In genomic region chr18:5162111-5162510, GRCh38 we compare ENCODE assay signal across 1 cellular context.
TF ChIP-seq lines count a peak whose summit lies in the region.

No MANE protein-coding gene starts in this region.

TF ChIP-seq in GM23338, 12 proteins besides CTCF, POLR2A, EP300 and RAD21 (continued from another document):
- TF ChIP-seq, protein P1, sequence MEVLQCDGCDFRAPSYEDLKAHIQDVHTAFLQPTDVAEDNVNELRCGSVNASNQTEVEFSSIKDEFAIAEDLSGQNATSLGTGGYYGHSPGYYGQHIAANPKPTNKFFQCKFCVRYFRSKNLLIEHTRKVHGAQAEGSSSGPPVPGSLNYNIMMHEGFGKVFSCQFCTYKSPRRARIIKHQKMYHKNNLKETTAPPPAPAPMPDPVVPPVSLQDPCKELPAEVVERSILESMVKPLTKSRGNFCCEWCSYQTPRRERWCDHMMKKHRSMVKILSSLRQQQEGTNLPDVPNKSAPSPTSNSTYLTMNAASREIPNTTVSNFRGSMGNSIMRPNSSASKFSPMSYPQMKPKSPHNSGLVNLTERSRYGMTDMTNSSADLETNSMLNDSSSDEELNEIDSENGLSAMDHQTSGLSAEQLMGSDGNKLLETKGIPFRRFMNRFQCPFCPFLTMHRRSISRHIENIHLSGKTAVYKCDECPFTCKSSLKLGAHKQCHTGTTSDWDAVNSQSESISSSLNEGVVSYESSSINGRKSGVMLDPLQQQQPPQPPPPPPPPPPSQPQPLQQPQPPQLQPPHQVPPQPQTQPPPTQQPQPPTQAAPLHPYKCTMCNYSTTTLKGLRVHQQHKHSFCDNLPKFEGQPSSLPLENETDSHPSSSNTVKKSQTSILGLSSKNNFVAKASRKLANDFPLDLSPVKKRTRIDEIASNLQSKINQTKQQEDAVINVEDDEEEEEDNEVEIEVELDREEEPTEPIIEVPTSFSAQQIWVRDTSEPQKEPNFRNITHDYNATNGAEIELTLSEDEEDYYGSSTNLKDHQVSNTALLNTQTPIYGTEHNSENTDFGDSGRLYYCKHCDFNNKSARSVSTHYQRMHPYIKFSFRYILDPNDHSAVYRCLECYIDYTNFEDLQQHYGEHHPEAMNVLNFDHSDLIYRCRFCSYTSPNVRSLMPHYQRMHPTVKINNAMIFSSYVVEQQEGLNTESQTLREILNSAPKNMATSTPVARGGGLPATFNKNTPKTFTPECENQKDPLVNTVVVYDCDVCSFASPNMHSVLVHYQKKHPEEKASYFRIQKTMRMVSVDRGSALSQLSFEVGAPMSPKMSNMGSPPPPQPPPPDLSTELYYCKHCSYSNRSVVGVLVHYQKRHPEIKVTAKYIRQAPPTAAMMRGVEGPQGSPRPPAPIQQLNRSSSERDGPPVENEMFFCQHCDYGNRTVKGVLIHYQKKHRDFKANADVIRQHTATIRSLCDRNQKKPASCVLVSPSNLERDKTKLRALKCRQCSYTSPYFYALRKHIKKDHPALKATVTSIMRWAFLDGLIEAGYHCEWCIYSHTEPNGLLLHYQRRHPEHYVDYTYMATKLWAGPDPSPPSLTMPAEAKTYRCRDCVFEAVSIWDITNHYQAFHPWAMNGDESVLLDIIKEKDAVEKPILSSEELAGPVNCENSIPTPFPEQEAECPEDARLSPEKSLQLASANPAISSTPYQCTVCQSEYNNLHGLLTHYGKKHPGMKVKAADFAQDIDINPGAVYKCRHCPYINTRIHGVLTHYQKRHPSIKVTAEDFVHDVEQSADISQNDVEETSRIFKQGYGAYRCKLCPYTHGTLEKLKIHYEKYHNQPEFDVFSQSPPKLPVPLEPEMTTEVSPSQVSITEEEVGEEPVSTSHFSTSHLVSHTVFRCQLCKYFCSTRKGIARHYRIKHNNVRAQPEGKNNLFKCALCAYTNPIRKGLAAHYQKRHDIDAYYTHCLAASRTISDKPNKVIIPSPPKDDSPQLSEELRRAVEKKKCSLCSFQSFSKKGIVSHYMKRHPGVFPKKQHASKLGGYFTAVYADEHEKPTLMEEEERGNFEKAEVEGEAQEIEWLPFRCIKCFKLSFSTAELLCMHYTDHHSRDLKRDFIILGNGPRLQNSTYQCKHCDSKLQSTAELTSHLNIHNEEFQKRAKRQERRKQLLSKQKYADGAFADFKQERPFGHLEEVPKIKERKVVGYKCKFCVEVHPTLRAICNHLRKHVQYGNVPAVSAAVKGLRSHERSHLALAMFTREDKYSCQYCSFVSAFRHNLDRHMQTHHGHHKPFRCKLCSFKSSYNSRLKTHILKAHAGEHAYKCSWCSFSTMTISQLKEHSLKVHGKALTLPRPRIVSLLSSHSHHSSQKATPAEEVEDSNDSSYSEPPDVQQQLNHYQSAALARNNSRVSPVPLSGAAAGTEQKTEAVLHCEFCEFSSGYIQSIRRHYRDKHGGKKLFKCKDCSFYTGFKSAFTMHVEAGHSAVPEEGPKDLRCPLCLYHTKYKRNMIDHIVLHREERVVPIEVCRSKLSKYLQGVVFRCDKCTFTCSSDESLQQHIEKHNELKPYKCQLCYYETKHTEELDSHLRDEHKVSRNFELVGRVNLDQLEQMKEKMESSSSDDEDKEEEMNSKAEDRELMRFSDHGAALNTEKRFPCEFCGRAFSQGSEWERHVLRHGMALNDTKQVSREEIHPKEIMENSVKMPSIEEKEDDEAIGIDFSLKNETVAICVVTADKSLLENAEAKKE (CRISPR knock-in tag; IDR thresholded peaks at IDR 0.05) = no peak
- TF ChIP-seq, protein P2, sequence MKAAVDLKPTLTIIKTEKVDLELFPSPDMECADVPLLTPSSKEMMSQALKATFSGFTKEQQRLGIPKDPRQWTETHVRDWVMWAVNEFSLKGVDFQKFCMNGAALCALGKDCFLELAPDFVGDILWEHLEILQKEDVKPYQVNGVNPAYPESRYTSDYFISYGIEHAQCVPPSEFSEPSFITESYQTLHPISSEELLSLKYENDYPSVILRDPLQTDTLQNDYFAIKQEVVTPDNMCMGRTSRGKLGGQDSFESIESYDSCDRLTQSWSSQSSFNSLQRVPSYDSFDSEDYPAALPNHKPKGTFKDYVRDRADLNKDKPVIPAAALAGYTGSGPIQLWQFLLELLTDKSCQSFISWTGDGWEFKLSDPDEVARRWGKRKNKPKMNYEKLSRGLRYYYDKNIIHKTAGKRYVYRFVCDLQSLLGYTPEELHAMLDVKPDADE (IDR thresholded peaks at IDR 0.05) = no peak
- TF ChIP-seq JUNB (IDR thresholded peaks at IDR 0.05; ENCODE audit: unreplicated experiment) = no peak
- TF ChIP-seq EZH2 (IDR thresholded peaks at IDR 0.05; ENCODE audit: low read depth, unreplicated experiment) = no peak
- no peak for TF ChIP-seq POLR2AphosphoS5 (IDR thresholded peaks at IDR 0.05; ENCODE audit: low read depth)
- TF ChIP-seq NANOG (IDR thresholded peaks at IDR 0.05; ENCODE audit: borderline replicate concordance) = no peak
- TF ChIP-seq REST (IDR thresholded peaks at IDR 0.05; ENCODE audit: unreplicated experiment) = no peak
- no peak for TF ChIP-seq ZNF114 (CRISPR knock-in tag; IDR thresholded peaks at IDR 0.05)
- no peak for TF ChIP-seq ZNF331 (CRISPR knock-in tag; IDR thresholded peaks at IDR 0.05; ENCODE audit: low read depth)
TF ChIP-seq in GM23338: peak in this region for 0.
